ENCODE assay signal across 8 cellular contexts in the genomic region with DNA sequence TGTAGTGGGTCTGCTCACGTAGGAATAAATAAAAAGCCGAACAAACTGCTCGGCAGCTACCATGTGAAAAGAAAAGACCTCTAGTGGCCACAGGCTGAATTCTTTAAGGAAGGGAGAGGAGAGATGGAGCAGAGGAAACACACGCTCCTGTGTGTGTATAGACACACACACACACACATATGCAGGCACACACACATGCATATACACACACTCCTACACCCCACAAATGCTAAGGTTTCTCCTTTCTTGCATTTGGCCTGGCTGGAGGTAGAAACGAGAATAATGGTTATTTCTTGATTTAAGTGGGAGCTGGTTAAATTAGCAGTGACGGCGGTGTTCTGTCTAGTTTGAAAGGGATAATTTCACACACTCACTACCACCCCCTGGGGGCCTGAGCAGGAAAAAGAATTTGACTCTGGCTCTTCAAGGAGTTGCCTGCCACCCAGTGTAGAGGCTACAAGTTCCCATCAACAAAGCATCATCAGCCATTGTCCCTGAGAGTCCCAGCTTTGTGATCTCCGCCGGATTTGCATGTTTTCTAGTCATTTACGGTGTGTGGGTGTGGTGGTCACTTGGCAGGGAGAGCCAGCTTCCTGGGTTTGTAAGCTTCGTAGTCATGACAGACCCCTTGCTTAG. TPM values are rescaled to one million over a fixed set of nuclear protein-coding genes. Genes with fewer than 3 reads are reported as not detected.
DNase-seq lines count a peak whose midpoint lies in the region; ATAC-seq and TF ChIP-seq lines count a peak whose summit lies in the region.

A gene (minus strand): TSS at position 78 of the 636 bp plus-strand sequence. CDS start 96,597 bp downstream, outside the sequence.

- ATAC-seq in HG03460 (IDR thresholded peaks at IDR 0.05; ENCODE audit: unreplicated experiment) (peak; percentile 55), GM21526 (IDR thresholded peaks at IDR 0.05; ENCODE audit: low FRiP score, unreplicated experiment) (no peak)

- intact Hi-C loops in colonic mucosa (cut with DNase I), result loop anchor here (5.0 kb wide), 1 partner anchor 283 kb away; no protein-coding TSS in a partner anchor

- H3K4me3 ChIP-seq in colonic mucosa, result no peak within 1 kb of the TSS

- H3K27ac ChIP-seq in colonic mucosa (no peak within 1 kb of the TSS), layer of hippocampus (ENCODE audit: low read depth, low read length) (peak within 1 kb of the TSS; percentile 32)

- H3K9me3 ChIP-seq in colonic mucosa, result no peaks in the 10 kb centered on the region

- POLR2A ChIA-PET in GM10248 (lab: Yijun Ruan, JAX), result no interaction called here

- H3K4me1 ChIP-seq in colonic mucosa, result no peaks in the 10 kb centered on the region

- no peak within 1 kb of the TSS for H3K9ac ChIP-seq in colonic mucosa (ENCODE audit: low read depth in 2 of 2, low read length in 2 of 2)

- peak; percentile 40 for TF ChIP-seq CTCF in GM10248 (IDR thresholded peaks at IDR 0.05; ENCODE audit: control extremely low read depth, extremely low read depth, low read depth, missing control alignments)
- TF ChIP-seq CTCF in colonic mucosa (IDR thresholded peaks at IDR 0.05), result peak; percentile 35

- H3K27me3 ChIP-seq in colonic mucosa (no peaks in the 10 kb centered on the region), layer of hippocampus (ENCODE audit: control insufficient read depth, insufficient read depth, low read length) (no peaks in the 10 kb centered on the region)

- CTCF ChIA-PET in GM10248 (lab: Yijun Ruan, JAX), result interaction anchor here (0.9 to 2.4 kb wide), 28 partner anchors 9 to 437 kb away, joined by 3 to 16 read pairs (median 4); no protein-coding TSS in a partner anchor

- H3K36me3 ChIP-seq in colonic mucosa, result no peaks in the 10 kb centered on the region

- DNase-seq in 8988T (peak; percentile 37), GM10248 (ENCODE audit: extremely low spot score) (peak; percentile 31), OCI-M1 (lab: John Stamatoyannopoulos, UW) (peak; percentile 56), colonic mucosa (peak; percentile 51)
- DNase-seq in stimulated activated CD8-positive, alpha-beta memory T cell treated with anti-CD3 and anti-CD28 coated beads, Interleukin-2, amount 100 ng/mL, for 48 hours (ENCODE audit: low read depth in 2 of 2), result peak; percentile 6 to 7

RNA-seq across cellular contexts. Expression of the gene that starts here (rescaled TPM):
- not detected for total RNA-seq in colonic mucosa

Comparison
In these comparisons a context has a peak if more than half of its experiments do, and no peak if none do; other contexts are left out.
1. Peak in DNase-seq in colonic mucosa; RNA of the gene not detected or under 1 TPM.